In the genomic region with DNA sequence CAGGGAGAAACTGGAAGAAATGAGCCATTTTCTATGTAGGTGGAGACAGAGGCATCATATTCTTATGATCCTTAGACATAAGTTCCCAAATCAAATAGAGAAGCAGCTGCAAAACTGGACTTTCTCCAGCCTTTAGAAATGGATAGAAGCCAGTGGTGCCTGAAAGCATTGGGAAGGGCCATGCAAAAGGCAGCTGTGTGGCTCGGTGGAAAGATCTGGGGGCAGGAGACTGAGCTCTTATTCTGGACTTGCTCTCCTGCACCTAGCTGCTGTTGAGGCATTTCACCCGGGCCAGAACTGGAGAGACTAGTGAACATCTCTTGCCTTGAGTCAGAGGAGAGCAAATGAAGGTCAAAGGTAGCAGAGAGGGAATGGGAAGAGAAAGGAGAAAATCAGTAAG, we compare ENCODE assay signal across 19 cellular contexts.
"Had no signal": no experiment of that assay in that cellular context is flagged by ENCODE, and none has a peak within 500 bp of the region (broad histone marks: within the 10 kb centered on the region; RNA-seq: fewer than 3 reads in every experiment).

No MANE protein-coding gene starts in this region.

- H3K27me3 ChIP-seq: body of pancreas, esophagus muscularis mucosa, suprapubic skin had no signal

- H3K27me3 Mint-ChIP-seq: activated CD4-positive, alpha-beta memory T cell treated with anti-CD3 and anti-CD28 coated beads, Interleukin-2, amount 10 ng/mL, durations not matched to agents 7 days and 5 days; activated CD4-positive, alpha-beta T cell treated with anti-CD3 and anti-CD28 coated beads for 36 hours; activated naive CD8-positive, alpha-beta T cell; stimulated activated naive CD8-positive, alpha-beta T cell treated with anti-CD3 and anti-CD28 coated beads, Interleukin-15, Interleukin-2, amounts not matched to agents 100 ng/mL and 50 ng/mL, for 24 hours; type B pancreatic cell had no signal

- ATAC-seq: activated CD4-positive, alpha-beta T cell treated with anti-CD3 and anti-CD28 coated beads for 36 hours; body of pancreas had no signal

- H3K4me1 Mint-ChIP-seq: activated CD4-positive, alpha-beta memory T cell treated with anti-CD3 and anti-CD28 coated beads, Interleukin-2, amount 10 ng/mL, durations not matched to agents 7 days and 5 days; activated CD4-positive, alpha-beta T cell treated with anti-CD3 and anti-CD28 coated beads for 36 hours; central memory CD8-positive, alpha-beta T cell had no signal

- H3K4me3 Mint-ChIP-seq: activated CD4-positive, alpha-beta memory T cell treated with anti-CD3 and anti-CD28 coated beads, Interleukin-2, amount 10 ng/mL, durations not matched to agents 7 days and 5 days; activated CD4-positive, alpha-beta T cell treated with anti-CD3 and anti-CD28 coated beads for 36 hours; activated naive CD8-positive, alpha-beta T cell; central memory CD8-positive, alpha-beta T cell; mesothelial cell of epicardium; stimulated activated naive CD8-positive, alpha-beta T cell treated with anti-CD3 and anti-CD28 coated beads, Interleukin-15, Interleukin-2, amounts not matched to agents 100 ng/mL and 50 ng/mL, for 24 hours; type B pancreatic cell had no signal

- DNase-seq: activated CD4-positive, alpha-beta memory T cell treated with anti-CD3 and anti-CD28 coated beads, Interleukin-2, amount 10 ng/mL, durations not matched to agents 7 days and 5 days; activated CD4-positive, alpha-beta T cell treated with anti-CD3 and anti-CD28 coated beads for 36 hours; activated gamma-delta T cell; activated T-cell treated with anti-CD3 and anti-CD28 coated beads, Interleukin-2, amount 50 U/mL, for 48 hours; amniotic stem cell; cortex of kidney; effector CD4-positive, alpha-beta T cell; foreskin melanocyte; lower lobe of right lung; T-helper 2 cell had no signal

- H3K4me3 ChIP-seq: body of pancreas, esophagus muscularis mucosa, lower lobe of right lung, smooth muscle cell, suprapubic skin had no signal

- H3K36me3 Mint-ChIP-seq: activated naive CD8-positive, alpha-beta T cell; type B pancreatic cell had no signal

- H3K9me3 Mint-ChIP-seq: type B pancreatic cell had no signal

- H3K9me3 ChIP-seq: body of pancreas had no signal

- H3K27ac Mint-ChIP-seq: activated CD4-positive, alpha-beta memory T cell treated with anti-CD3 and anti-CD28 coated beads, Interleukin-2, amount 10 ng/mL, durations not matched to agents 7 days and 5 days; activated CD4-positive, alpha-beta T cell treated with anti-CD3 and anti-CD28 coated beads for 36 hours; activated naive CD8-positive, alpha-beta T cell; stimulated activated naive CD8-positive, alpha-beta T cell treated with anti-CD3 and anti-CD28 coated beads, Interleukin-15, Interleukin-2, amounts not matched to agents 100 ng/mL and 50 ng/mL, for 24 hours; type B pancreatic cell had no signal

- H3K27ac ChIP-seq: body of pancreas, lower lobe of right lung, suprapubic skin had no signal

- H3K4me1 ChIP-seq: body of pancreas, lower lobe of right lung, suprapubic skin had no signal

- H3K4me2 ChIP-seq: smooth muscle cell had no signal
